8 cellular contexts compared by ENCODE assay signal in genomic region chr2:95121495-95122196, GRCh38. TPM values are rescaled to one million over a fixed set of nuclear protein-coding genes. Genes with fewer than 3 reads are reported as not detected.
DNase-seq lines count a peak whose midpoint lies in the region; ATAC-seq, FAIRE-seq and TF ChIP-seq lines count a peak whose summit lies in the region.

Gene MRPS5 (minus strand): TSS chr2:95121808. CDS start chr2:95121791, 17 bp downstream.

- dilution Hi-C loops in mammary epithelial cell (cut with HindIII; ENCODE audit: low sequenced_read_pairs): no loop called here

- no peak for FAIRE-seq in A549 (lab: Jason Lieb, UNC)

- CTCF ChIA-PET in A549 (lab: Yijun Ruan, JAX): interaction anchor here (0.7 to 2.5 kb wide), 8 partner anchors 13 to 100 kb away, joined by 3 to 6 read pairs (median 3); partner anchors contain the start of genes ZNF2 and ZNF892
- CTCF ChIA-PET in mammary epithelial cell (lab: Charles Lee; ENCODE audit: low non-redundant PET): no interaction called here

- 0 out of 3 replicates have a peak, but pooled peaks cover 3% of the 10 kb centered on the region for H3K9me3 ChIP-seq in A549
- H3K9me3 ChIP-seq in mammary epithelial cell (replicated peaks; ENCODE audit: insufficient read depth, low read length): no peaks in the 10 kb centered on the region

- intact Hi-C loops in mammary epithelial cell (cut with micrococcal nuclease): loop anchor here (2.0 to 5.0 kb wide), 2 partner anchors 43 to 86 kb away; partner anchors contain the start of genes ZNF2 and ZNF892

- no peak for TF ChIP-seq EP300 in A549 (IDR thresholded peaks at IDR 0.05)

- in situ Hi-C loops in mammary epithelial cell (cut with MboI; ENCODE audit: low sequenced_read_pairs in 2 of 2): no loop called here

- H3K27me3 ChIP-seq in mammary epithelial cell (ENCODE audit: insufficient read depth, low read length): no peaks in the 10 kb centered on the region

- H4K20me1 ChIP-seq in mammary epithelial cell (ENCODE audit: insufficient read depth, low read length): no peaks in the 10 kb centered on the region

- H3K4me1 ChIP-seq in A549 (peaks cover 6% of the 10 kb centered on the region; the same call in 2 of the 3 replicates), mammary epithelial cell (ENCODE audit: insufficient read depth, low read length) (peaks cover 10% of the 10 kb centered on the region)

- peak; percentile 74 for TF ChIP-seq POLR2A in A549 (IDR thresholded peaks at IDR 0.05; ENCODE audit: low read length)

- no peak for TF ChIP-seq RAD21 in A549 (conservative IDR thresholded peaks at IDR 0.05 in 1 of 2, IDR thresholded peaks at IDR 0.05 in 1 of 2)

- peak within 1 kb of the TSS; percentile 91 for H2AFZ ChIP-seq in mammary epithelial cell (ENCODE audit: low read depth, low read length)

- TF ChIP-seq CTCF in A549 (IDR thresholded peaks at IDR 0.05) (no peak; the same call in 2 of the 3 replicates), WI38 (IDR thresholded peaks at IDR 0.05; ENCODE audit: low read depth, low read length) (no peak), mammary epithelial cell (conservative IDR thresholded peaks at IDR 0.05 in 1 of 2, IDR thresholded peaks at IDR 0.05 in 1 of 2; ENCODE audit: extremely low read depth in 1 of 2, insufficient read depth in 1 of 2, low read depth in 1 of 2, low read length in 2 of 2) (peak in 1 of 2 donors; percentile 32)

- H3K79me2 ChIP-seq in mammary epithelial cell (ENCODE audit: insufficient read depth, low read length): peaks cover 49% of the 10 kb centered on the region

- ATAC-seq in A549 (peak; percentile 97 to 98), GM18520 (IDR thresholded peaks at IDR 0.05; ENCODE audit: unreplicated experiment) (peak; percentile 88), HG03060 (IDR thresholded peaks at IDR 0.05; ENCODE audit: low read depth, unreplicated experiment) (peak; percentile 57)

- peak within 1 kb of the TSS; percentile 87 to 96 for H3K27ac ChIP-seq in A549
- peak within 1 kb of the TSS; percentile 82 for H3K27ac ChIP-seq in mammary epithelial cell (ENCODE audit: insufficient read depth, low read depth, low read length)

- POLR2A ChIA-PET in A549 (lab: Yijun Ruan, JAX): interaction anchor here (1.2 to 2.8 kb wide), 3 partner anchors 38 to 44 kb away, joined by 3 to 22 read pairs (median 10); partner anchors contain the start of genes ZNF2 and ZNF514

- no TSS peak for BruUV-seq in mammary epithelial cell (replicated peaks; lab: Mats Ljungman, UMichigan)

- 3% methylated on average over 10 of the region's 76 CpGs for WGBS in A549 (ENCODE audit: missing lambda C conversion rate)
- WGBS in mammary epithelial cell (ENCODE audit: low coverage, missing lambda C conversion rate): under 1% methylated on average over 30 of the region's 76 CpGs

- no peaks in the 10 kb centered on the region for H3K36me3 ChIP-seq in mammary epithelial cell (ENCODE audit: insufficient read depth, low read length)

- H3K4me2 ChIP-seq in A549 (peak within 1 kb of the TSS; percentile 82), mammary epithelial cell (ENCODE audit: insufficient read depth, low read depth, low read length) (peak within 1 kb of the TSS; percentile 84)

- DNase-seq in A549 (ENCODE audit: low read depth in 1 of 2, low spot score in 1 of 2) (peak; percentile 76 to 81), NCI-H2171 (lab: John Stamatoyannopoulos, UW) (peak; percentile 81), mammary epithelial cell (peak; percentile 72), inferior parietal cortex (ENCODE audit: extremely low spot score) (peak; percentile 77)
- DNase-seq in stimulated activated CD4-positive, alpha-beta T cell treated with anti-CD3 and anti-CD28 coated beads, Interleukin-12 subunit alpha, Interleukin-12 subunit beta, amount 100 ng/mL, for 24 hours (ENCODE audit: low read depth in 2 of 2): peak; percentile 78 to 90

- peak within 1 kb of the TSS; percentile 84 for H3K9ac ChIP-seq in mammary epithelial cell (ENCODE audit: insufficient read depth, low read length)

- H3K4me3 ChIP-seq in A549: peak within 1 kb of the TSS; percentile 90
- peak within 1 kb of the TSS; percentile 97 for H3K4me3 ChIP-seq in WI38 (ENCODE audit: low read depth, low read length)
- H3K4me3 ChIP-seq in mammary epithelial cell (replicated peaks in 1 of 3; ENCODE audit: insufficient read depth in 1 of 3, low read depth in 2 of 3, low read length in 3 of 3): peak within 1 kb of the TSS; percentile 91 to 97 (median 92)

TF ChIP-seq in A549, 52 proteins besides CTCF, POLR2A, EP300 and RAD21 (continues in another document):
- peak; percentile 90; the same call in 1 of the 2 replicates for TF ChIP-seq HDAC2 (IDR thresholded peaks at IDR 0.05)
- TF ChIP-seq MAX (IDR thresholded peaks at IDR 0.05): peak; percentile 92
- TF ChIP-seq MAFK (IDR thresholded peaks at IDR 0.05; ENCODE audit: partially characterized antibody): no peak
- TF ChIP-seq HEYL (CRISPR knock-in tag; IDR thresholded peaks at IDR 0.05): no peak
- TF ChIP-seq, protein P1, sequence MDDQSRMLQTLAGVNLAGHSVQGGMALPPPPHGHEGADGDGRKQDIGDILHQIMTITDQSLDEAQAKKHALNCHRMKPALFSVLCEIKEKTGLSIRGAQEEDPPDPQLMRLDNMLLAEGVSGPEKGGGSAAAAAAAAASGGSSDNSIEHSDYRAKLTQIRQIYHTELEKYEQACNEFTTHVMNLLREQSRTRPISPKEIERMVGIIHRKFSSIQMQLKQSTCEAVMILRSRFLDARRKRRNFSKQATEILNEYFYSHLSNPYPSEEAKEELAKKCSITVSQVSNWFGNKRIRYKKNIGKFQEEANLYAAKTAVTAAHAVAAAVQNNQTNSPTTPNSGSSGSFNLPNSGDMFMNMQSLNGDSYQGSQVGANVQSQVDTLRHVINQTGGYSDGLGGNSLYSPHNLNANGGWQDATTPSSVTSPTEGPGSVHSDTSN (IDR thresholded peaks at IDR 0.05): no peak; the same call in 1 of the 2 replicates
- no peak for TF ChIP-seq BHLHE40 (IDR thresholded peaks at IDR 0.05; ENCODE audit: low read depth, low read length)
- no peak for TF ChIP-seq FOSL2 (IDR thresholded peaks at IDR 0.05)
- no peak for TF ChIP-seq FOSL2 (CRISPR knock-in tag; IDR thresholded peaks at IDR 0.05)
- TF ChIP-seq, protein P2, sequence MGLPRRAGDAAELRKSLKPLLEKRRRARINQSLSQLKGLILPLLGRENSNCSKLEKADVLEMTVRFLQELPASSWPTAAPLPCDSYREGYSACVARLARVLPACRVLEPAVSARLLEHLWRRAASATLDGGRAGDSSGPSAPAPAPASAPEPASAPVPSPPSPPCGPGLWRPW (IDR thresholded peaks at IDR 0.05): no peak
- TF ChIP-seq TFCP2L1 (CRISPR knock-in tag; IDR thresholded peaks at IDR 0.05): no peak
- TF ChIP-seq, protein P3, sequence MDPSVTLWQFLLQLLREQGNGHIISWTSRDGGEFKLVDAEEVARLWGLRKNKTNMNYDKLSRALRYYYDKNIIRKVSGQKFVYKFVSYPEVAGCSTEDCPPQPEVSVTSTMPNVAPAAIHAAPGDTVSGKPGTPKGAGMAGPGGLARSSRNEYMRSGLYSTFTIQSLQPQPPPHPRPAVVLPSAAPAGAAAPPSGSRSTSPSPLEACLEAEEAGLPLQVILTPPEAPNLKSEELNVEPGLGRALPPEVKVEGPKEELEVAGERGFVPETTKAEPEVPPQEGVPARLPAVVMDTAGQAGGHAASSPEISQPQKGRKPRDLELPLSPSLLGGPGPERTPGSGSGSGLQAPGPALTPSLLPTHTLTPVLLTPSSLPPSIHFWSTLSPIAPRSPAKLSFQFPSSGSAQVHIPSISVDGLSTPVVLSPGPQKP (IDR thresholded peaks at IDR 0.05; ENCODE audit: low read depth, low read length): no peak
- 0 out of 2 replicates have a peak, but pooled peaks have one; percentile 25 for TF ChIP-seq TP53 (CRISPR knock-in tag; IDR thresholded peaks at IDR 0.05)
- TF ChIP-seq RNF2 (IDR thresholded peaks at IDR 0.05; ENCODE audit: borderline replicate concordance, low read depth): no peak
- no peak; the same call in 1 of the 2 replicates for TF ChIP-seq E2F6 (IDR thresholded peaks at IDR 0.05; ENCODE audit: borderline replicate concordance, low read depth)
- TF ChIP-seq KDM5A (IDR thresholded peaks at IDR 0.05): peak; percentile 66
- TF ChIP-seq ZNF302 (CRISPR knock-in tag; IDR thresholded peaks at IDR 0.05): no peak
- TF ChIP-seq PHF8 (IDR thresholded peaks at IDR 0.05; ENCODE audit: borderline replicate concordance, low read depth): peak; percentile 93
- no peak for TF ChIP-seq RCOR1 (IDR thresholded peaks at IDR 0.05; ENCODE audit: low read depth, low read length)
- TF ChIP-seq CEBPB (IDR thresholded peaks at IDR 0.05): no peak
- TF ChIP-seq NR3C1 (IDR thresholded peaks at IDR 0.05): no peak
- no peak for TF ChIP-seq POLR2AphosphoS2 (conservative IDR thresholded peaks at IDR 0.05; ENCODE audit: low read length)
- no peak for TF ChIP-seq EHF (CRISPR knock-in tag; IDR thresholded peaks at IDR 0.05)
- TF ChIP-seq GATA3 (IDR thresholded peaks at IDR 0.05; ENCODE audit: borderline replicate concordance): peak; percentile 40; the same call in 1 of the 2 replicates
- TF ChIP-seq CBX2 (IDR thresholded peaks at IDR 0.05; ENCODE audit: borderline replicate concordance, low read depth): no peak
- TF ChIP-seq HOXB13 (CRISPR knock-in tag; IDR thresholded peaks at IDR 0.05; ENCODE audit: low read depth): no peak
- TF ChIP-seq CBX8 (IDR thresholded peaks at IDR 0.05): no peak
- no peak for TF ChIP-seq NPAS2 (CRISPR knock-in tag; IDR thresholded peaks at IDR 0.05; ENCODE audit: borderline replicate concordance)
- TF ChIP-seq MAZ (IDR thresholded peaks at IDR 0.05; ENCODE audit: borderline replicate concordance, low read depth, low read length): no peak
- peak; percentile 87 to 98; a peak in 4 of 5 replicates for TF ChIP-seq JUN (IDR thresholded peaks at IDR 0.05)

RNA-seq across cellular contexts. Expression of gene MRPS5, which starts in this region (rescaled TPM):
- polyA plus RNA-seq in A549 (2011; rRNA removed) (96.4 and 123 TPM in 2 replicates), A549 (2017; fragmentation: RNase III; extraction: RNeasy Plus Mini Kit Qiagen cat#74134 plus additional on column Dnase treatment) (102 to 108 TPM (median 103 TPM) in 3 replicates), mammary epithelial cell (43.9 TPM)
- 90.6 and 92.4 TPM in 2 replicates for polyA plus RNA-seq in A549 (2012; cell fraction: cytosol; rRNA removed)
- 84.5 and 111 TPM in 2 replicates for polyA plus RNA-seq in A549 (2012; cell fraction: nucleus; rRNA removed)
- polyA minus RNA-seq in A549 (2011; rRNA and poly(A)+ RNA removed): 58.5 and 61.2 TPM in 2 replicates
- 10 to 100 TPM; 21.7 to 46.8 TPM for total RNA-seq in mammary epithelial cell
- 42.6 TPM for polyA minus RNA-seq in mammary epithelial cell

Comparison
In these comparisons a context has a peak if more than half of its experiments do, and no peak if none do; other contexts are left out.
1. Peak in every context shown above with its lines: DNase-seq, ATAC-seq, H3K4me3 ChIP-seq and H3K27ac ChIP-seq.